27 cellular contexts compared by ENCODE assay signal in the genomic region with DNA sequence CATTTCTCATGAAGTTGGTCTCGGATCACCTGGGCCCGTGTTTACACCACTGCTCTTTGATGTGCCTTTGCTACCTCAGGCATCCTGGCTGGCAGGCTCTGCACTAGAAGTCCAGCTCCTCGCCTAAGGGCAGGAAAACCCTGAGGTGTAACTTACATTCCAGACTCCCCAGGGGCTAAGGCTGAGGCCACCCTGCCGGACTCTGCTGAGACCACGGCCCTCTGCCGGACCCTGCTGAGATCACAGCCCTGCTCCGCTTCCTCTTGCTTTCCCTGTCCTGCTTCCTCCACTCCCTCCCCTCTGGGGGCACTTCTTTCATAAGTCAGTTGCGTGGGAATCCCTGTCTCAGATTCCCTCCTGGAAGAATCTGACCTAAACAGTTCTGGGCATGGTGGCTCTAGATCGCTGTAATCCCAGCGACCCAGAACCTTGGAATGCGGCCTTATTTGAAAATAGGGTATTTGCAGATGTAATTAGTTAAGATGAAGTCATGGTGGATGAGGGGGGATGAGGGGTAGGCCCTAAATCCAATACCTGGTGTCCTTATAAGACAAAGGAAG. TPM values are rescaled to one million over a fixed set of nuclear protein-coding genes. Genes with fewer than 3 reads are reported as not detected.
A peak's percentile ranks its signal among the peaks of the same experiment; 100 is the strongest.
DNase-seq lines count a peak whose midpoint lies in the region; ATAC-seq and TF ChIP-seq lines count a peak whose summit lies in the region.
"Had no signal": no experiment of that assay in that cellular context is flagged by ENCODE, and none has a peak within 500 bp of the region (broad histone marks: within the 10 kb centered on the region; RNA-seq: fewer than 3 reads in every experiment).

No MANE protein-coding gene starts in this region.

- H3K4me1 Mint-ChIP-seq in T-helper 2 cell treated with Interferon-gamma antibody and Interleukin-4, amounts not matched to agents 5 μg/mL and 100 μg/mL, for 36 hours (ENCODE audit: low read depth), result no peaks in the 10 kb centered on the region
- H3K4me1 Mint-ChIP-seq: CD8-positive, alpha-beta memory T cell; stimulated activated memory B cell treated with anti-CD40 and anti-IgM and Interleukin-4, amounts not matched to agents 10 μg/mL and 1 μg/mL and 100 μg/mL, for 72 hours had no signal

- no peaks in the 10 kb centered on the region for H3K36me3 Mint-ChIP-seq in T-helper 2 cell treated with Interferon-gamma antibody and Interleukin-4, amounts not matched to agents 5 μg/mL and 100 μg/mL, for 36 hours (ENCODE audit: low read depth)
- H3K36me3 Mint-ChIP-seq: natural killer cell treated with Interleukin-12 subunit alpha and Interleukin-12 subunit beta and Interleukin-15 and Interleukin-18, amount 100 ng/mL, for 72 hours had no signal

- H3K4me3 ChIP-seq in astrocyte of the spinal cord (ENCODE audit: low read depth, low read length), result no peak overlapping the region
- no peak overlapping the region for H3K4me3 ChIP-seq in thoracic aorta
- H3K4me3 ChIP-seq: adrenal gland, esophagus squamous epithelium, prostate gland had no signal

- TF ChIP-seq CTCF in astrocyte of the spinal cord (IDR thresholded peaks at IDR 0.05; ENCODE audit: low read depth, low read length) (peak; percentile 17), thoracic aorta (IDR thresholded peaks at IDR 0.05) (no peak)

- peak overlapping the region; percentile 45 for H3K27ac Mint-ChIP-seq in T-helper 2 cell treated with Interferon-gamma antibody and Interleukin-4, amounts not matched to agents 5 μg/mL and 100 μg/mL, for 36 hours
- H3K27ac Mint-ChIP-seq: activated T-cell treated with anti-CD3 and anti-CD28 coated beads, Interleukin-2, amount 50 U/mL, for 24 hours; natural killer cell treated with Interleukin-12 subunit alpha and Interleukin-12 subunit beta and Interleukin-15 and Interleukin-18, amount 100 ng/mL, for 72 hours; stimulated activated memory B cell treated with anti-CD40 and anti-IgM and Interleukin-4, amounts not matched to agents 10 μg/mL and 1 μg/mL and 100 μg/mL, for 72 hours had no signal

- no peak for DNase-seq in T-helper 2 cell treated with Interferon-gamma antibody and Interleukin-4, amounts not matched to agents 5 μg/mL and 100 μg/mL, for 36 hours (ENCODE audit: low spot score)
- DNase-seq in T-helper 2 cell (no peak), astrocyte of the spinal cord (ENCODE audit: low read depth, low spot score) (peak; percentile 44), left kidney (ENCODE audit: low read depth, low spot score) (peak; percentile 75), thoracic aorta (ENCODE audit: low spot score) (no peak), substantia nigra (lab: John Stamatoyannopoulos, UW) (no peak), NCI-H1930 (lab: John Stamatoyannopoulos, UW) (no peak)
- DNase-seq in activated CD8-positive, alpha-beta memory T cell treated with anti-CD3 and anti-CD28 coated beads, Interleukin-2, amount 50 U/mL, for 48 hours, result no peak
- DNase-seq: 8988T; activated CD4-positive, alpha-beta T cell treated with anti-CD3 and anti-CD28 coated beads for 1 hour; activated T-cell treated with anti-CD3 and anti-CD28 coated beads, Interleukin-2, amount 50 U/mL, for 24 hours; adrenal gland; CD8-positive, alpha-beta memory T cell; cerebellar nuclear complex; effector CD8-positive, alpha-beta T cell; esophagus squamous epithelium; GOT3; left colon; NCI-H1092; NCI-H2029 treated with DMSO at 0.1 percent for 48 hours; NCI-H82; SHP77; small intestine; stimulated activated CD4-positive, alpha-beta T cell treated with anti-CD3 and anti-CD28 coated beads, Interleukin-2, amount 100 ng/mL, for 24 hours had no signal

- H3K27me3 ChIP-seq in thoracic aorta (replicated peaks; ENCODE audit: insufficient read depth), result no peaks in the 10 kb centered on the region
- H3K27me3 ChIP-seq: adrenal gland, esophagus squamous epithelium had no signal

- H3K4me1 ChIP-seq in thoracic aorta (ENCODE audit: control insufficient read depth in 1 of 2, low read depth in 2 of 2), result peaks cover 9 to 11% of the 10 kb centered on the region in 2 donors
- H3K4me1 ChIP-seq: prostate gland had no signal

- H3K9me3 Mint-ChIP-seq in T-helper 2 cell treated with Interferon-gamma antibody and Interleukin-4, amounts not matched to agents 5 μg/mL and 100 μg/mL, for 36 hours, result no peaks in the 10 kb centered on the region
- H3K9me3 Mint-ChIP-seq: activated T-cell treated with anti-CD3 and anti-CD28 coated beads, Interleukin-2, amount 50 U/mL, for 24 hours; CD8-positive, alpha-beta memory T cell; natural killer cell treated with Interleukin-12 subunit alpha and Interleukin-12 subunit beta and Interleukin-15 and Interleukin-18, amount 100 ng/mL, for 72 hours; stimulated activated memory B cell treated with anti-CD40 and anti-IgM and Interleukin-4, amounts not matched to agents 10 μg/mL and 1 μg/mL and 100 μg/mL, for 72 hours had no signal

- peaks cover 23% of the 10 kb centered on the region for H3K36me3 ChIP-seq in thoracic aorta
- H3K36me3 ChIP-seq: prostate gland had no signal

- H3K9me3 ChIP-seq in thoracic aorta, result no peaks in the 10 kb centered on the region
- H3K9me3 ChIP-seq: adrenal gland, esophagus squamous epithelium, prostate gland had no signal

- no peak overlapping the region for H3K4me3 Mint-ChIP-seq in T-helper 2 cell treated with Interferon-gamma antibody and Interleukin-4, amounts not matched to agents 5 μg/mL and 100 μg/mL, for 36 hours
- H3K4me3 Mint-ChIP-seq: activated T-cell treated with anti-CD3 and anti-CD28 coated beads, Interleukin-2, amount 50 U/mL, for 24 hours; CD8-positive, alpha-beta memory T cell; natural killer cell treated with Interleukin-12 subunit alpha and Interleukin-12 subunit beta and Interleukin-15 and Interleukin-18, amount 100 ng/mL, for 72 hours; stimulated activated memory B cell treated with anti-CD40 and anti-IgM and Interleukin-4, amounts not matched to agents 10 μg/mL and 1 μg/mL and 100 μg/mL, for 72 hours had no signal

- H3K27ac ChIP-seq in thoracic aorta, result peak overlapping the region; percentile 34 to 86
- no peak overlapping the region for H3K27ac ChIP-seq in substantia nigra (ENCODE audit: low read depth, low read length, poor library complexity, severe bottlenecking)
- H3K27ac ChIP-seq: adrenal gland, esophagus squamous epithelium, prostate gland had no signal

- no peaks in the 10 kb centered on the region for H3K27me3 Mint-ChIP-seq in T-helper 2 cell treated with Interferon-gamma antibody and Interleukin-4, amounts not matched to agents 5 μg/mL and 100 μg/mL, for 36 hours (ENCODE audit: low read depth)
- H3K27me3 Mint-ChIP-seq: activated T-cell treated with anti-CD3 and anti-CD28 coated beads, Interleukin-2, amount 50 U/mL, for 24 hours; CD8-positive, alpha-beta memory T cell; natural killer cell treated with Interleukin-12 subunit alpha and Interleukin-12 subunit beta and Interleukin-15 and Interleukin-18, amount 100 ng/mL, for 72 hours; stimulated activated memory B cell treated with anti-CD40 and anti-IgM and Interleukin-4, amounts not matched to agents 10 μg/mL and 1 μg/mL and 100 μg/mL, for 72 hours had no signal

- in situ Hi-C loops in astrocyte of the spinal cord (cut with HindIII; ENCODE audit: low sequenced_read_pairs), result no loop called here

- no peak for ATAC-seq in thoracic aorta (ENCODE audit: insufficient number of reproducible peaks, low FRiP score, low read depth)
- ATAC-seq: left colon; natural killer cell treated with Interleukin-12 subunit alpha and Interleukin-12 subunit beta and Interleukin-15 and Interleukin-18, amount 100 ng/mL, for 72 hours; stimulated activated memory B cell treated with anti-CD40 and anti-IgM and Interleukin-4, amounts not matched to agents 10 μg/mL and 1 μg/mL and 100 μg/mL, for 72 hours had no signal

RNA-seq across cellular contexts. Expression of gene RILPL1, which starts 17.2 kb away (rescaled TPM):
- 10 to 100 TPM; 29.0 to 49.7 TPM for total RNA-seq in thoracic aorta

RNA-seq across cellular contexts. Expression of gene SNRNP35, which starts 58.4 kb away (rescaled TPM):
- 10 to 100 TPM; 27.8 to 73.9 TPM for total RNA-seq in thoracic aorta

Comparison
In these comparisons a context has a peak if more than half of its experiments do, and no peak if none do; other contexts are left out.
1. DNase-seq: peak in astrocyte of the spinal cord (single experiment) and left kidney (single experiment); none in T-helper 2 cell treated with Interferon-gamma antibody and Interleukin-4, amounts not matched to agents 5 μg/mL and 100 μg/mL, for 36 hours (single experiment), T-helper 2 cell (0 of 5), thoracic aorta (single experiment), substantia nigra (0 of 49), NCI-H1930 (0 of 2) and activated CD8-positive, alpha-beta memory T cell treated with anti-CD3 and anti-CD28 coated beads, Interleukin-2, amount 50 U/mL, for 48 hours (single experiment).